Comparison of ENCODE assay signal across 16 cellular contexts in genomic region chr14:72741836-72742681, GRCh38.
DNase-seq lines count a peak whose midpoint lies in the region; TF ChIP-seq lines count a peak whose summit lies in the region.
"Had no signal": no experiment of that assay in that cellular context is flagged by ENCODE, and none has a peak within 500 bp of the region (broad histone marks: within the 10 kb centered on the region; RNA-seq: fewer than 3 reads in every experiment).

No MANE protein-coding gene starts in this region.

- H3K27ac Mint-ChIP-seq in activated CD4-positive, alpha-beta memory T cell treated with anti-CD3 and anti-CD28 coated beads, Interleukin-2, amount 10 ng/mL, durations not matched to agents 7 days and 5 days, result no peak overlapping the region
- no peak overlapping the region for H3K27ac Mint-ChIP-seq in activated CD4-positive, alpha-beta memory T cell treated with anti-CD3 and anti-CD28 coated beads for 36 hours
- no peak overlapping the region for H3K27ac Mint-ChIP-seq in type B pancreatic cell
- H3K27ac Mint-ChIP-seq: activated naive CD4-positive, alpha-beta T cell treated with anti-CD3 and anti-CD28 coated beads, Interleukin-2, amount 50 U/mL, for 24 hours; CD14-positive monocyte had no signal

- DNase-seq in activated CD4-positive, alpha-beta memory T cell treated with anti-CD3 and anti-CD28 coated beads, Interleukin-2, amount 10 ng/mL, durations not matched to agents 7 days and 5 days, result peak; percentile 9
- DNase-seq in activated CD4-positive, alpha-beta memory T cell treated with anti-CD3 and anti-CD28 coated beads for 36 hours, result no peak
- DNase-seq in left kidney (ENCODE audit: low read depth, low spot score) (peak; percentile 92), type B pancreatic cell (ENCODE audit: extremely low spot score, unreplicated experiment) (peak; percentile 55), activated gamma-delta T cell treated with Interleukin-2 at 50 U/mL for 16 hours (no peak), iPS-NIHi7 (ENCODE audit: extremely low spot score) (no peak)
- no peak for DNase-seq in activated effector memory CD4-positive, alpha-beta T cell treated with Interleukin-2 at 50 U/mL for 16 hours
- DNase-seq: mucosa of descending colon; NCI-H1105; pancreas; small intestine; stimulated activated naive CD8-positive, alpha-beta T cell treated with anti-CD3 and anti-CD28 coated beads, Interleukin-15, Interleukin-2, amounts not matched to agents 100 U/mL and 50 U/mL, for 24 hours had no signal

- POLR2A ChIA-PET in activated CD4-positive, alpha-beta memory T cell treated with anti-CD3 and anti-CD28 coated beads, Interleukin-2, amount 10 ng/mL, durations not matched to agents 7 days and 5 days (lab: Charles Lee), result no interaction called here
- POLR2A ChIA-PET in activated CD4-positive, alpha-beta memory T cell treated with anti-CD3 and anti-CD28 coated beads for 36 hours (lab: Charles Lee), result no interaction called here

- CTCF ChIA-PET in activated CD4-positive, alpha-beta memory T cell treated with anti-CD3 and anti-CD28 coated beads, Interleukin-2, amount 10 ng/mL, durations not matched to agents 7 days and 5 days (lab: Charles Lee), result no interaction called here
- CTCF ChIA-PET in activated CD4-positive, alpha-beta memory T cell treated with anti-CD3 and anti-CD28 coated beads for 36 hours (lab: Charles Lee), result no interaction called here

- H3K36me3 Mint-ChIP-seq in activated CD4-positive, alpha-beta memory T cell treated with anti-CD3 and anti-CD28 coated beads, Interleukin-2, amount 10 ng/mL, durations not matched to agents 7 days and 5 days (ENCODE audit: low read depth), result no peaks in the 10 kb centered on the region
- H3K36me3 Mint-ChIP-seq in activated CD4-positive, alpha-beta memory T cell treated with anti-CD3 and anti-CD28 coated beads for 36 hours, result no peaks in the 10 kb centered on the region
- H3K36me3 Mint-ChIP-seq in type B pancreatic cell, result no peaks in the 10 kb centered on the region
- H3K36me3 Mint-ChIP-seq: activated naive CD4-positive, alpha-beta T cell treated with anti-CD3 and anti-CD28 coated beads, Interleukin-2, amount 50 U/mL, for 24 hours; CD14-positive monocyte had no signal

- no peak overlapping the region for H3K4me3 Mint-ChIP-seq in activated CD4-positive, alpha-beta memory T cell treated with anti-CD3 and anti-CD28 coated beads, Interleukin-2, amount 10 ng/mL, durations not matched to agents 7 days and 5 days
- no peak overlapping the region for H3K4me3 Mint-ChIP-seq in activated CD4-positive, alpha-beta memory T cell treated with anti-CD3 and anti-CD28 coated beads for 36 hours
- peak overlapping the region; percentile 28 for H3K4me3 Mint-ChIP-seq in type B pancreatic cell
- H3K4me3 Mint-ChIP-seq: activated naive CD4-positive, alpha-beta T cell treated with anti-CD3 and anti-CD28 coated beads, Interleukin-2, amount 50 U/mL, for 24 hours; CD14-positive monocyte had no signal

- intact Hi-C loops in activated CD4-positive, alpha-beta memory T cell treated with anti-CD3 and anti-CD28 coated beads for 36 hours (cut with micrococcal nuclease), result no loop called here

- peak overlapping the region; percentile 58 for H3K27ac ChIP-seq in angular gyrus (ENCODE audit: low read depth, low read length)
- H3K27ac ChIP-seq: pancreas, VCaP had no signal

- TF ChIP-seq CTCF in type B pancreatic cell (conservative IDR thresholded peaks at IDR 0.05), result no peak

- H3K4me1 Mint-ChIP-seq in activated CD4-positive, alpha-beta memory T cell treated with anti-CD3 and anti-CD28 coated beads, Interleukin-2, amount 10 ng/mL, durations not matched to agents 7 days and 5 days, result no peaks in the 10 kb centered on the region
- H3K4me1 Mint-ChIP-seq in activated CD4-positive, alpha-beta memory T cell treated with anti-CD3 and anti-CD28 coated beads for 36 hours (ENCODE audit: low read depth), result no peaks in the 10 kb centered on the region
- H3K4me1 Mint-ChIP-seq in type B pancreatic cell (ENCODE audit: unreplicated experiment), result peaks cover 14% of the 10 kb centered on the region
- H3K4me1 Mint-ChIP-seq: activated naive CD4-positive, alpha-beta T cell treated with anti-CD3 and anti-CD28 coated beads, Interleukin-2, amount 50 U/mL, for 24 hours; CD14-positive monocyte had no signal

- H3K27me3 Mint-ChIP-seq in activated CD4-positive, alpha-beta memory T cell treated with anti-CD3 and anti-CD28 coated beads, Interleukin-2, amount 10 ng/mL, durations not matched to agents 7 days and 5 days, result no peaks in the 10 kb centered on the region
- no peaks in the 10 kb centered on the region for H3K27me3 Mint-ChIP-seq in activated CD4-positive, alpha-beta memory T cell treated with anti-CD3 and anti-CD28 coated beads for 36 hours
- peaks cover 33% of the 10 kb centered on the region for H3K27me3 Mint-ChIP-seq in type B pancreatic cell
- H3K27me3 Mint-ChIP-seq: activated naive CD4-positive, alpha-beta T cell treated with anti-CD3 and anti-CD28 coated beads, Interleukin-2, amount 50 U/mL, for 24 hours had no signal

- H3K9me3 Mint-ChIP-seq in activated CD4-positive, alpha-beta memory T cell treated with anti-CD3 and anti-CD28 coated beads, Interleukin-2, amount 10 ng/mL, durations not matched to agents 7 days and 5 days, result no peaks in the 10 kb centered on the region
- H3K9me3 Mint-ChIP-seq in activated CD4-positive, alpha-beta memory T cell treated with anti-CD3 and anti-CD28 coated beads for 36 hours, result no peaks in the 10 kb centered on the region
- no peaks in the 10 kb centered on the region for H3K9me3 Mint-ChIP-seq in type B pancreatic cell
- H3K9me3 Mint-ChIP-seq: activated naive CD4-positive, alpha-beta T cell treated with anti-CD3 and anti-CD28 coated beads, Interleukin-2, amount 50 U/mL, for 24 hours; CD14-positive monocyte had no signal

Comparison
In these comparisons a context has a peak if more than half of its experiments do, and no peak if none do; other contexts are left out.
1. DNase-seq: peak in activated CD4-positive, alpha-beta memory T cell treated with anti-CD3 and anti-CD28 coated beads, Interleukin-2, amount 10 ng/mL, durations not matched to agents 7 days and 5 days (single experiment), left kidney (single experiment) and type B pancreatic cell (single experiment); none in activated CD4-positive, alpha-beta memory T cell treated with anti-CD3 and anti-CD28 coated beads for 36 hours (single experiment), activated gamma-delta T cell treated with Interleukin-2 at 50 U/mL for 16 hours (single experiment), iPS-NIHi7 (single experiment) and activated effector memory CD4-positive, alpha-beta T cell treated with Interleukin-2 at 50 U/mL for 16 hours (single experiment).